ENCODE assay signal across 11 cellular contexts in the genomic region with DNA sequence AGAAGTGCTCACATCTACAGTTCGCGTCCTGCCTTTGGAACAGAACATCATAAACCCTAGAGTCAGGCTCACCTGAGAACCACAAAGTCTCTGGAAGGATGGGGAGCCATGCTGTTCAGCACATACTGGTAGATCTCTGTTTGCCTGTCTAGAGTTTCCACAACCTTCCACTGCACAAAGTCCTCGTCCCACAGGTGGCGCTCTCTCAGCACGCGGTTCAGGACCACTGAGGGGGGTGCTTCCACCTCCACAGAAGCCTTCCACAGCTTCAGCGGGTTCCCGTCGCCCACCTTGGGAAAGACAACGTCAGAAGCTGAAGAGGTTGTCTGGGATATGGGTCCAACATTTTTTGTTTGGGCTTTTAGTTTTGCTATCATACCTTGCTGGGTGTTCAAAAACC.
DNase-seq lines count a peak whose midpoint lies in the region; ATAC-seq, FAIRE-seq and TF ChIP-seq lines count a peak whose summit lies in the region.
"Had no signal": no experiment of that assay in that cellular context is flagged by ENCODE, and none has a peak within 500 bp of the region (broad histone marks: within the 10 kb centered on the region; RNA-seq: fewer than 3 reads in every experiment).

No MANE protein-coding gene starts in this region.

- H3K4me3 Mint-ChIP-seq in neural progenitor cell: no peak overlapping the region
- H3K4me3 Mint-ChIP-seq: naive thymus-derived CD8-positive, alpha-beta T cell had no signal

- TF ChIP-seq RAD21 in HCT116 (IDR thresholded peaks at IDR 0.05; ENCODE audit: low read depth) (peak; percentile 38), K562 (CRISPR knock-in tag; conservative IDR thresholded peaks at IDR 0.05 in 1 of 2, IDR thresholded peaks at IDR 0.05 in 1 of 2) (no peak)

- H3K27me3 ChIP-seq in HCT116 (ENCODE audit: insufficient read depth, low read length): no peaks in the 10 kb centered on the region
- no peaks in the 10 kb centered on the region for H3K27me3 ChIP-seq in K562 (ENCODE audit: control insufficient read depth in 2 of 2, insufficient read depth in 2 of 2, low read length in 2 of 2)
- H3K27me3 ChIP-seq in neural progenitor cell: no peaks in the 10 kb centered on the region

- no peak overlapping the region for H3K9ac ChIP-seq in HCT116 (ENCODE audit: low read length)
- no peak overlapping the region for H3K9ac ChIP-seq in K562 (ENCODE audit: insufficient read depth in 1 of 2, low read depth in 2 of 2, low read length in 2 of 2)
- H3K9ac ChIP-seq in neural progenitor cell: no peak overlapping the region

- H3K4me3 ChIP-seq in HCT116 (replicated peaks in 1 of 2; ENCODE audit: low read depth in 1 of 2, low read length in 2 of 2) (no peak overlapping the region), K562 (no peak overlapping the region), neural progenitor cell (no peak overlapping the region)

- H3K4me1 ChIP-seq in HCT116 (ENCODE audit: control insufficient read depth in 1 of 2, insufficient read depth in 2 of 2, low read length in 2 of 2): peaks cover 0 to 13% of the 10 kb centered on the region in 2 experiments; a peak in 2 of 4 replicates
- no peaks in the 10 kb centered on the region for H3K4me1 ChIP-seq in K562 (replicated peaks in 1 of 2; ENCODE audit: control insufficient read depth in 2 of 2, insufficient read depth in 2 of 2, low read length in 2 of 2)
- no peaks in the 10 kb centered on the region for H3K4me1 ChIP-seq in neural progenitor cell

- intact Hi-C loops in HCT116 (cut with micrococcal nuclease) (no loop called here), K562 (cut with micrococcal nuclease) (no loop called here)

- H4K20me1 ChIP-seq in HCT116 (ENCODE audit: insufficient read depth): no peaks in the 10 kb centered on the region
- H4K20me1 ChIP-seq in K562 (replicated peaks; ENCODE audit: control insufficient read depth, insufficient read depth, low read length): no peaks in the 10 kb centered on the region
- H4K20me1 ChIP-seq in neural progenitor cell (ENCODE audit: low read depth): no peaks in the 10 kb centered on the region

- no peaks in the 10 kb centered on the region for H3K9me1 ChIP-seq in K562 (ENCODE audit: control insufficient read depth, insufficient read depth, low read length)

- TF ChIP-seq POLR2A in HCT116 (IDR thresholded peaks at IDR 0.05; ENCODE audit: borderline replicate concordance, extremely low read depth, insufficient read depth, insufficient read length) (no peak), K562 (conservative IDR thresholded peaks at IDR 0.05) (no peak)

- H3K9me3 ChIP-seq in HCT116 (ENCODE audit: control insufficient read depth in 1 of 2, insufficient read depth in 1 of 2, low read depth in 1 of 2, low read length in 2 of 2): no peaks in the 10 kb centered on the region
- H3K9me3 ChIP-seq in K562 (replicated peaks; ENCODE audit: control insufficient read depth, insufficient read depth, low read depth, low read length): no peaks in the 10 kb centered on the region
- no peaks in the 10 kb centered on the region for H3K9me3 ChIP-seq in neural progenitor cell (ENCODE audit: low read depth)

- peaks cover 10% of the 10 kb centered on the region for H3K4me1 Mint-ChIP-seq in neural progenitor cell

- H3F3A ChIP-seq in neural progenitor cell (ENCODE audit: low read depth): no peaks in the 10 kb centered on the region

- no peaks in the 10 kb centered on the region for H3K9me3 Mint-ChIP-seq in neural progenitor cell
- H3K9me3 Mint-ChIP-seq: naive thymus-derived CD8-positive, alpha-beta T cell had no signal

- WGBS in K562 (ENCODE audit: insufficient coverage, low coverage, missing lambda C conversion rate): 1% methylated on average over 10 of the region's 10 CpGs

- RAD21 ChIA-PET in HCT116 (lab: Charles Lee; ENCODE audit: low non-redundant PET in 1 of 2, low total read pairs in 2 of 2, uncharacterized antibody in 2 of 2, unreplicated experiment in 2 of 2): no interaction called here

- no peak overlapping the region for H2AFZ ChIP-seq in HCT116 (ENCODE audit: low read depth, low read length, poor library complexity, severe bottlenecking)
- no peak overlapping the region for H2AFZ ChIP-seq in K562 (ENCODE audit: low read depth, low read length)
- no peak overlapping the region for H2AFZ ChIP-seq in neural progenitor cell (replicated peaks)

- DNase-seq in GM10266 (ENCODE audit: extremely low spot score) (peak; percentile 22), HCT116 (ENCODE audit: low read depth, low spot score) (no peak), K562 (ENCODE audit: extremely low read depth in 1 of 4, low spot score in 3 of 4) (peak; percentile 6 to 19 (median 7)), neural progenitor cell (ENCODE audit: low spot score) (peak; percentile 31), NCI-H1436 (lab: John Stamatoyannopoulos, UW) (no peak), COR-L47 (lab: John Stamatoyannopoulos, UW) (no peak), activated gamma-delta T cell treated with Interleukin-2 at 50 U/mL for 16 hours (no peak)
- no peak for DNase-seq in activated CD4-positive, CD25-positive, alpha-beta regulatory T cell (lab: John Stamatoyannopoulos, UW)
- DNase-seq: activated CD4-positive, alpha-beta T cell treated with anti-CD3 and anti-CD28 coated beads, Interleukin-2, amount 50 U/mL, for 1 hour; cortex of kidney; naive thymus-derived CD8-positive, alpha-beta T cell had no signal

- peaks cover 9% of the 10 kb centered on the region for H3K27me3 Mint-ChIP-seq in neural progenitor cell (ENCODE audit: insufficient read depth, low read depth)

- in situ Hi-C loops in K562 (cut with MboI): no loop called here

- BruUV-seq in HCT116 (replicated peaks; lab: Mats Ljungman, UMichigan): no TSS peak
- no TSS peak for BruUV-seq in K562 (replicated peaks; lab: Mats Ljungman, UMichigan)

- peaks cover 2% of the 10 kb centered on the region for H3K36me3 Mint-ChIP-seq in neural progenitor cell
- H3K36me3 Mint-ChIP-seq: naive thymus-derived CD8-positive, alpha-beta T cell had no signal

- H3K79me2 ChIP-seq in HCT116 (ENCODE audit: insufficient read depth, low read length) (no peaks in the 10 kb centered on the region), K562 (ENCODE audit: control insufficient read depth, insufficient read depth, low read length) (no peaks in the 10 kb centered on the region), neural progenitor cell (ENCODE audit: low read depth) (no peaks in the 10 kb centered on the region)

- no peaks in the 10 kb centered on the region for H3K9me2 ChIP-seq in HCT116 (ENCODE audit: insufficient read depth)

- H3K36me3 ChIP-seq in HCT116 (ENCODE audit: control insufficient read depth in 1 of 2, insufficient read depth in 2 of 2, low read length in 2 of 2): no peaks in the 10 kb centered on the region
- H3K36me3 ChIP-seq in K562 (ENCODE audit: control insufficient read depth, insufficient read depth, low read length): no peaks in the 10 kb centered on the region
- no peaks in the 10 kb centered on the region for H3K36me3 ChIP-seq in neural progenitor cell

- no peak overlapping the region for H3K27ac ChIP-seq in HCT116 (ENCODE audit: low read depth, low read length)
- no peak overlapping the region for H3K27ac ChIP-seq in K562 (ENCODE audit: extremely low read depth, low read depth, low read length)
- no peak overlapping the region for H3K27ac ChIP-seq in neural progenitor cell

- H3K4me2 ChIP-seq in HCT116 (ENCODE audit: low read length): no peak overlapping the region
- H3K4me2 ChIP-seq in K562 (ENCODE audit: insufficient read depth, low read length): no peak overlapping the region
- no peak overlapping the region for H3K4me2 ChIP-seq in neural progenitor cell

- TF ChIP-seq CTCF in GM10266 (IDR thresholded peaks at IDR 0.05; ENCODE audit: control insufficient read depth, insufficient read depth, low read depth, missing control alignments): peak; percentile 53
- peak in 2 of 3 experiments; percentile 54 to 55; a peak in 4 of 6 replicates for TF ChIP-seq CTCF in HCT116 (IDR thresholded peaks at IDR 0.05 in 2 of 3, conservative IDR thresholded peaks at IDR 0.05 in 1 of 3; ENCODE audit: borderline replicate concordance in 1 of 3, insufficient read depth in 1 of 3, low read depth in 2 of 3, low read length in 2 of 3)
- TF ChIP-seq CTCF in K562 (IDR thresholded peaks at IDR 0.05 in 2 of 3, conservative IDR thresholded peaks at IDR 0.05 in 1 of 3; ENCODE audit: insufficient read depth in 2 of 3, low read depth in 1 of 3, low read length in 3 of 3): peak; percentile 24 to 44 (median 36); a peak in 4 of 6 replicates
- TF ChIP-seq CTCF in neural progenitor cell (IDR thresholded peaks at IDR 0.05): peak; percentile 50

- no peak overlapping the region for H3K27ac Mint-ChIP-seq in neural progenitor cell
- H3K27ac Mint-ChIP-seq: naive thymus-derived CD8-positive, alpha-beta T cell had no signal

- peak; percentile 67 for ATAC-seq in HCT116
- ATAC-seq in K562: peak; percentile 78; the same call in 2 of the 3 replicates
- ATAC-seq: naive thymus-derived CD8-positive, alpha-beta T cell had no signal

- POLR2A ChIA-PET in HCT116 (lab: Charles Lee): no interaction called here
- POLR2A ChIA-PET in K562 (lab: Yijun Ruan, JAX): no interaction called here

- CTCF ChIA-PET in HCT116 (lab: Charles Lee): no interaction called here
- CTCF ChIA-PET in K562 (lab: Yijun Ruan, JAX; ENCODE audit: low intra/inter-chr PET ratio): no interaction called here

- no peak for TF ChIP-seq EP300 in K562 (IDR thresholded peaks at IDR 0.05; ENCODE audit: low read length)

- FAIRE-seq in K562 (lab: Jason Lieb, UNC): no peak

TF ChIP-seq in HCT116, 20 proteins besides CTCF, POLR2A, EP300 and RAD21 (continues in another document):
- TF ChIP-seq FOSL1 (IDR thresholded peaks at IDR 0.05; ENCODE audit: low read depth) (no peak), SRF (IDR thresholded peaks at IDR 0.05; ENCODE audit: low read depth) (no peak), TCF7L2 (IDR thresholded peaks at IDR 0.05; ENCODE audit: borderline replicate concordance, extremely low read depth, insufficient read depth, insufficient read length) (no peak), CBX3 (IDR thresholded peaks at IDR 0.05; ENCODE audit: low read depth) (no peak), EGR1 (IDR thresholded peaks at IDR 0.05; ENCODE audit: low read depth) (no peak), SIN3A (IDR thresholded peaks at IDR 0.05; ENCODE audit: low read depth) (no peak)

TF ChIP-seq in K562, 482 proteins besides CTCF, POLR2A, EP300 and RAD21 (continues in another document):
- no peak for TF ChIP-seq ZNF644 (tag; IDR thresholded peaks at IDR 0.05; ENCODE audit: low read depth)

Comparison
In these comparisons a context has a peak if more than half of its experiments do, and no peak if none do; other contexts are left out.
1. DNase-seq: peak in GM10266 (single experiment), K562 (4 of 4) and neural progenitor cell (single experiment); none in HCT116 (single experiment), NCI-H1436 (single experiment), COR-L47 (single experiment), activated gamma-delta T cell treated with Interleukin-2 at 50 U/mL for 16 hours (single experiment) and activated CD4-positive, CD25-positive, alpha-beta regulatory T cell (0 of 4).
2. Peak in every context shown above with its lines, with median percentiles within 50 percentile points of each other: CTCF ChIP-seq.